ENCODE assay signal across 8 cellular contexts in the genomic region with DNA sequence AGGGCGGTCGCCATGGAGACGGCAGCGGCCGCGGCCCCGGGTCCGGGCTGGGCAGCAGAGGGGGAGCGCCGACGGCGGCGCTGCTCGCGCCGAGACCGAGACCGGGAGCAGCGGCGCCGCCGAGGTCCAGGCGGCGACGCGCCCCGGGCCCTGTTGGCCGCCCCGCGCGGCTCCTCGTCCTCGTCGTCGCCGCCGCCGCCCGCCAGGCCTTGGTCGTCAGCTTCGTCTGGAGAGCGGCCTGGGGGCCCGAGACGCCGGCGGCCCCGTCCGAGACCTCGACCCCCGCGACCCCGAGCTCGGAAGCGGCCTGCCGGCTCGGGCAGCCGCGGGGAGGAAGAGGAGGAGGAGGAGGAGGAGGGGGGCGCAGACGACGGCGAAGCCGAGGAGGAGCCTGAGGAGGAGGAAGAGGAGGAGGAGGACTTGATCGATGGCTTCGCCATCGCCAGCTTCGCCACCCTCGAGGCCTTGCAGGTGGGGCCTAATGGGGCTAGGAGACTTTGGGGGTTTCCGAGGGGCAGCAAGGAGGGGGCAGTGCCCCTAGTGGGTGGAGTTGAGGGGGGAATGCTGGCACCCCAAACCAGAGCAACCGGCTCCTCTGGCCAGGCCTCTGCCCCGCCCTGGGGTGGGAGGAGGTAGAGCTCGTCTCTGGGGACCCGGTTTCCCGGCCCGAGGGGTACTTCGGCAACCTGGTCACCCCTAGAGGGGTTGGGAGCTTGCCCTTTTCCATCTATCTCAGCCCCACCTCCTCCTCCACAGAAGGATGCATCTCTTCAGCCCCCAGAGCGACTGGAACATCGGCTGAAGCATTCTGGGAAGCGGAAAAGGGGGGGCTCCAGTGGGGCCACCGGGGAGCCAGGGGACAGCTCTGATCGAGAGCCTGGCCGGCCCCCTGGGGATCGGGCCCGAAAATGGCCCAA. TPM values are rescaled to one million over a fixed set of nuclear protein-coding genes. Genes with fewer than 3 reads are reported as not detected.
A peak's percentile ranks its signal among the peaks of the same experiment; 100 is the strongest.
DNase-seq lines count a peak whose midpoint lies in the region; ATAC-seq lines count a peak whose summit lies in the region.

No MANE protein-coding gene starts in this region.

- peaks cover 12% of the 10 kb centered on the region for H3K4me1 ChIP-seq in ectodermal cell (ENCODE audit: control insufficient read depth, insufficient read depth, low read length)
- peaks cover 55% of the 10 kb centered on the region for H3K4me1 ChIP-seq in mononuclear cell (ENCODE audit: insufficient read depth, low read length)

- peaks cover 63% of the 10 kb centered on the region for H3K4me1 Mint-ChIP-seq in stimulated activated naive CD8-positive, alpha-beta T cell treated with anti-CD3 and anti-CD28 coated beads, Interleukin-15, amount 100 ng/mL, for 72 hours

- H3K27me3 ChIP-seq in ectodermal cell (ENCODE audit: control insufficient read depth, insufficient read depth, low read length, poor library complexity, severe bottlenecking) (no peaks in the 10 kb centered on the region), mononuclear cell (ENCODE audit: insufficient read depth, low read length) (no peaks in the 10 kb centered on the region)

- peak overlapping the region; percentile 86 for H3K27ac ChIP-seq in ectodermal cell (ENCODE audit: insufficient read depth, low read depth, low read length, poor library complexity, severe bottlenecking)

- no peak for ATAC-seq in activated CD4-positive, CD25-positive, alpha-beta regulatory T cell treated with anti-CD3 and anti-CD28 coated beads, Interleukin-2, amount 50 U/mL, for 24 hours
- no peak for ATAC-seq in stimulated activated naive CD8-positive, alpha-beta T cell treated with anti-CD3 and anti-CD28 coated beads, Interleukin-15, amount 100 ng/mL, for 72 hours
- no peak for ATAC-seq in GM18867 (IDR thresholded peaks at IDR 0.05; ENCODE audit: unreplicated experiment)
- ATAC-seq in HG03135 (IDR thresholded peaks at IDR 0.05; ENCODE audit: unreplicated experiment) = no peak

- H3K4me3 ChIP-seq in ectodermal cell (ENCODE audit: insufficient read depth, low read depth, low read length) (peak overlapping the region; percentile 74), mononuclear cell (ENCODE audit: low read length) (peak overlapping the region; percentile 93)

- peak overlapping the region; percentile 81 to 95 for H3K4me3 Mint-ChIP-seq in stimulated activated naive CD8-positive, alpha-beta T cell treated with anti-CD3 and anti-CD28 coated beads, Interleukin-15, amount 100 ng/mL, for 72 hours

- DNase-seq in activated CD4-positive, CD25-positive, alpha-beta regulatory T cell (lab: John Stamatoyannopoulos, UW) = peak in 3 of 4 experiments; percentile 21 to 28 (median 24)
- DNase-seq in activated CD4-positive, alpha-beta T cell treated with anti-CD3 and anti-CD28 coated beads for 4 hours = peak; percentile 45 to 54
- peak; percentile 54 to 70 for DNase-seq in stimulated activated naive CD8-positive, alpha-beta T cell treated with anti-CD3 and anti-CD28 coated beads, Interleukin-15, amount 100 ng/mL, for 72 hours

- peaks cover 25% of the 10 kb centered on the region for H3K36me3 ChIP-seq in ectodermal cell (ENCODE audit: control insufficient read depth, insufficient read depth, low read length)

- H3K9me3 ChIP-seq in ectodermal cell (ENCODE audit: control insufficient read depth, low read length) (no peaks in the 10 kb centered on the region), mononuclear cell (ENCODE audit: low read depth, low read length) (no peaks in the 10 kb centered on the region)

- peak overlapping the region; percentile 87 to 92 for H3K27ac Mint-ChIP-seq in stimulated activated naive CD8-positive, alpha-beta T cell treated with anti-CD3 and anti-CD28 coated beads, Interleukin-15, amount 100 ng/mL, for 72 hours

- H3K27me3 Mint-ChIP-seq in stimulated activated naive CD8-positive, alpha-beta T cell treated with anti-CD3 and anti-CD28 coated beads, Interleukin-15, amount 100 ng/mL, for 72 hours = no peaks in the 10 kb centered on the region

- H3K9me3 Mint-ChIP-seq in stimulated activated naive CD8-positive, alpha-beta T cell treated with anti-CD3 and anti-CD28 coated beads, Interleukin-15, amount 100 ng/mL, for 72 hours = no peaks in the 10 kb centered on the region

- WGBS in ectodermal cell, 2 experiments = 12% methylated on average over 84 of the region's 84 CpGs

RNA-seq across cellular contexts. Expression of a gene that starts 1.5 kb away (rescaled TPM):
- polyA plus RNA-seq in ectodermal cell (2013, experiment 1 of 4) = 40.1 TPM
- 40.3 TPM for polyA plus RNA-seq in ectodermal cell (2013, experiment 2 of 4)
- 35.3 TPM for polyA plus RNA-seq in ectodermal cell (2013, experiment 3 of 4)
- polyA plus RNA-seq in ectodermal cell (2013, experiment 4 of 4) = 42.4 TPM
- total RNA-seq in mononuclear cell = 100 TPM

RNA-seq across cellular contexts. Expression of a gene that starts 9.0 kb away (rescaled TPM):
- 37.0 TPM for polyA plus RNA-seq in ectodermal cell (2013, experiment 1 of 4)
- 28.8 TPM for polyA plus RNA-seq in ectodermal cell (2013, experiment 2 of 4)
- polyA plus RNA-seq in ectodermal cell (2013, experiment 3 of 4) = 33.2 TPM
- 35.8 TPM for polyA plus RNA-seq in ectodermal cell (2013, experiment 4 of 4)
- total RNA-seq in mononuclear cell = 20.8 TPM

RNA-seq across cellular contexts. Expression of a gene that starts 39.2 kb away (rescaled TPM):
- polyA plus RNA-seq in ectodermal cell (2013, experiment 1 of 4) = 45.8 TPM
- polyA plus RNA-seq in ectodermal cell (2013, experiment 2 of 4) = 62.0 TPM
- 31.4 TPM for polyA plus RNA-seq in ectodermal cell (2013, experiment 3 of 4)
- polyA plus RNA-seq in ectodermal cell (2013, experiment 4 of 4) = 38.0 TPM
- 16.5 TPM for total RNA-seq in mononuclear cell

RNA-seq across cellular contexts. Expression of a gene that starts 49.6 kb away (rescaled TPM):
- polyA plus RNA-seq in ectodermal cell (2013, experiment 1 of 4) = 23.7 TPM
- polyA plus RNA-seq in ectodermal cell (2013, experiment 2 of 4) = 22.9 TPM
- polyA plus RNA-seq in ectodermal cell (2013, experiment 3 of 4) = 17.0 TPM
- 17.5 TPM for polyA plus RNA-seq in ectodermal cell (2013, experiment 4 of 4)
- total RNA-seq in mononuclear cell = 14.9 TPM
